8 cellular contexts compared by ENCODE assay signal in the genomic region with DNA sequence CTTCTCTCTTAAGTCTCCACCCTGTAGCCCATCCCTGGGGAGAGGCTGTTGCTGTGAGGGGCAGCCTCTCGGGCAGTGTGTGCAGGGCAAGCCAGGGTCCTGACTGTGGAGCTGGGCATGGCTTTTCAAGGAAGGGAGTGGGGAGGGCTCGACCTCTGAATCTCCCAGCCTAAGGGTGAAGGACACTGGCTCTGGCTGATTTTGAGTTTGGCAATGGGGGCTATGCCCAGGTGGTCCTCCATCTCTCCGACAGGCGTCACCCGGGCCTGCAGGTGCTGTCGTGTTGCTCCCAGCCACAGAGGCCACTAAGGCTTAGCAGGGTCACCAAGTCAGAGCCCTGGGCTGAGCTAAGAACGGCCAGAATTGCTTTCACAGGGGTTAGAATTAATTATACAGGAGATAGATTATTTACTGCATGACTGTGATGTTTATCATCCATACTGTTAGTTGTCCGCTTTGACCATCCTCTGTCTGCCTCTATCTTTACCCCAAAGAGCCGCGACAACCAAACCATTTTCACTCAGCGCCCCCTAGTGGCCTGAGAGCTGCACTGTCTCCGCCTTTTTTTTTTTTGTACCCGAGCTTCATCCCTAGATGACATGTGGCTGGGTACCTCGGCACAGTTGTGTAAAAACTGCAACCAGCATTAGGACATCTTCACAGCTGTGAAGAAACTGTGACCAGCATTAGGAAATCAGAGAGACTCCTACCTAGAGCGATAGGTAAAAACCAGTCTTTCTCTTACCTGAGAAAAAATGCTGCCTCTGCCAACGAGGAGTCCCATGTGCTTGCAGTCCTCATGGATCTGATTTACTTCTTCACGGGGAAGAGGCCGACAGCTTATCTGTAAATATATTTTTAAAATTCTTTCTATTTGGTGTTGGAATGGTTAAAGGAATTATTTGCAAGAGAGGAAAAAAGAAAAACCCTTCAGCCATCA. TPM values are rescaled to one million over a fixed set of nuclear protein-coding genes. Genes with fewer than 3 reads are reported as not detected.
DNase-seq lines count a peak whose midpoint lies in the region; ATAC-seq and TF ChIP-seq lines count a peak whose summit lies in the region.

No MANE protein-coding gene starts in this region.

- DNase-seq in GM19238 (ENCODE audit: insufficient read length, low spot score) (peak; percentile 66), NCI-H526 (lab: John Stamatoyannopoulos, UW) (peak; percentile 43 to 87), ecto neural progenitor cell (ENCODE audit: low spot score) (peak; percentile 77), mesothelial cell of epicardium (ENCODE audit: low spot score in 2 of 2, unreplicated experiment in 2 of 2) (peak; percentile 41 to 79)
- DNase-seq in activated CD4-positive, alpha-beta T cell treated with anti-CD3 and anti-CD28 coated beads, Interleukin-2, amount 50 U/mL, for 48 hours, result peak; percentile 63 to 73
- peak; percentile 3 to 5 for DNase-seq in stimulated activated CD8-positive, alpha-beta memory T cell treated with anti-CD3 and anti-CD28 coated beads, Interleukin-7, amount 100 ng/mL, for 48 hours (ENCODE audit: extremely low read depth in 1 of 2, low read depth in 1 of 2)

- peak; percentile 95 for TF ChIP-seq CTCF in C4-2B (conservative IDR thresholded peaks at IDR 0.05)
- peak; percentile 99 for TF ChIP-seq CTCF in mesothelial cell of epicardium (IDR thresholded peaks at IDR 0.05; ENCODE audit: unreplicated experiment)

- peak; percentile 83 for ATAC-seq in HG03439 (IDR thresholded peaks at IDR 0.05; ENCODE audit: unreplicated experiment)

- no peak overlapping the region for H3K4me3 Mint-ChIP-seq in mesothelial cell of epicardium

- no peak overlapping the region for H3K27ac Mint-ChIP-seq in mesothelial cell of epicardium

- peaks cover 22% of the 10 kb centered on the region for H3K27me3 Mint-ChIP-seq in mesothelial cell of epicardium (ENCODE audit: low read depth)

- no peaks in the 10 kb centered on the region for H3K36me3 Mint-ChIP-seq in mesothelial cell of epicardium

- H3K4me1 Mint-ChIP-seq in mesothelial cell of epicardium, result peaks cover under 1% of the 10 kb centered on the region

- H3K9me3 Mint-ChIP-seq in mesothelial cell of epicardium, result peaks cover 9% of the 10 kb centered on the region

- H3K27ac ChIP-seq in C4-2B, result no peak overlapping the region

RNA-seq across cellular contexts. Expression of gene AGXT2, which starts 44.5 kb away (rescaled TPM):
- not detected in 3 replicates for total RNA-seq in mesothelial cell of epicardium

Comparison
In these comparisons a context has a peak if more than half of its experiments do, and no peak if none do; other contexts are left out.
1. DNase-seq: peak in every context shown above with its lines; median percentile 77 in ecto neural progenitor cell; 68 in activated CD4-positive, alpha-beta T cell treated with anti-CD3 and anti-CD28 coated beads, Interleukin-2, amount 50 U/mL, for 48 hours; 66 in GM19238; 65 in NCI-H526; 60 in mesothelial cell of epicardium; 4 in stimulated activated CD8-positive, alpha-beta memory T cell treated with anti-CD3 and anti-CD28 coated beads, Interleukin-7, amount 100 ng/mL, for 48 hours.